In the genomic region with DNA sequence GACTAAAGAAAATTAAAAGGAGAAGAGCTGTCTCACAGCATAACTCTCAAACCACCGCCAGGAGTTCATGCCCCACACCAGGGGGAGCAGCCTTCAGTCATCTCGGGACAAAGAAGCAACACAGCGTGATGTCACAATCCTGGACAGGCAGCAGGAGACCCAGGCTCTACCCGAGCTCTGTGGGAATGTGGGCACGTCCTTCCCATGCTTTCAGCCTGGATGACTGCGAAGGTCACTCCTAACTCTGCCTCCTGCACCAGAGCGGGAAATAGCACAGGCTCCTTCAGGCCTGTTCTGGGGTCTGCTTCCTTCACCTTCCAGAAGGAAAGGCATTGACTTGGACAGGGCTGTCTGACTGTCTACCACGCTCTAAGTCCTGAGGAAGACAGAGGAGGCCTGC, we compare ENCODE assay signal across 10 cellular contexts. TPM values are rescaled to one million over a fixed set of nuclear protein-coding genes. Genes with fewer than 3 reads are reported as not detected.
DNase-seq lines count a peak whose midpoint lies in the region; TF ChIP-seq lines count a peak whose summit lies in the region.
"Had no signal": no experiment of that assay in that cellular context is flagged by ENCODE, and none has a peak within 500 bp of the region (broad histone marks: within the 10 kb centered on the region; RNA-seq: fewer than 3 reads in every experiment).

No MANE protein-coding gene starts in this region.

- H3K9me3 Mint-ChIP-seq in chondrocyte (ENCODE audit: low read depth) = no peaks in the 10 kb centered on the region
- no peaks in the 10 kb centered on the region for H3K9me3 Mint-ChIP-seq in neural crest cell
- H3K9me3 Mint-ChIP-seq: naive B cell had no signal

- peaks cover 13% of the 10 kb centered on the region for H3K4me1 Mint-ChIP-seq in chondrocyte (ENCODE audit: low read depth)
- peaks cover 8% of the 10 kb centered on the region for H3K4me1 Mint-ChIP-seq in neural crest cell
- H3K4me1 Mint-ChIP-seq: naive B cell had no signal

- H3K36me3 Mint-ChIP-seq in chondrocyte (ENCODE audit: low read depth) (no peaks in the 10 kb centered on the region), neural crest cell (ENCODE audit: low read depth) (no peaks in the 10 kb centered on the region)
- H3K36me3 Mint-ChIP-seq: naive B cell had no signal

- DNase-seq in EH (ENCODE audit: low read depth) = peak; percentile 81
- DNase-seq in NCI-H2227 treated with DMSO at 0.1 percent for 48 hours (lab: John Stamatoyannopoulos, UW) = peak; percentile 11
- DNase-seq in chondrocyte (ENCODE audit: low spot score) = no peak
- DNase-seq in neural crest cell (ENCODE audit: low read depth, low spot score) = peak; percentile 35
- DNase-seq in midbrain (lab: John Stamatoyannopoulos, UW) = no peak
- no peak for DNase-seq in NCI-H1092 treated with DMSO at 0.1 percent for 48 hours (lab: John Stamatoyannopoulos, UW)
- DNase-seq in T-helper 2 cell = no peak
- no peak for DNase-seq in inferior parietal cortex (ENCODE audit: extremely low spot score)
- DNase-seq: naive B cell; stimulated activated CD4-positive, alpha-beta T cell treated with anti-CD3 and anti-CD28 coated beads, Interleukin-2, amount 100 ng/mL, for 48 hours had no signal

- no peak overlapping the region for H3K4me3 Mint-ChIP-seq in chondrocyte (ENCODE audit: unreplicated experiment)
- no peak overlapping the region for H3K4me3 Mint-ChIP-seq in neural crest cell
- H3K4me3 Mint-ChIP-seq: naive B cell had no signal

- H3K27me3 Mint-ChIP-seq in chondrocyte (ENCODE audit: low read depth) (no peaks in the 10 kb centered on the region), neural crest cell (ENCODE audit: low read depth) (no peaks in the 10 kb centered on the region)

- H3K27ac Mint-ChIP-seq in chondrocyte (ENCODE audit: unreplicated experiment) = no peak overlapping the region
- H3K27ac Mint-ChIP-seq in neural crest cell (ENCODE audit: unreplicated experiment) = peak overlapping the region; percentile 29
- H3K27ac Mint-ChIP-seq: naive B cell had no signal

- TF ChIP-seq CTCF in chondrocyte (IDR thresholded peaks at IDR 0.05) = peak; percentile 66
- no peak for TF ChIP-seq CTCF in neural crest cell (conservative IDR thresholded peaks at IDR 0.05)

RNA-seq across cellular contexts. Expression of a gene that starts 31.3 kb away (rescaled TPM):
- total RNA-seq in chondrocyte = not detected in 3 replicates
- total RNA-seq in neural crest cell = not detected in 2 replicates

Comparison
In these comparisons a context has a peak if more than half of its experiments do, and no peak if none do; other contexts are left out.
1. DNase-seq: peak in EH (single experiment), NCI-H2227 treated with DMSO at 0.1 percent for 48 hours (single experiment) and neural crest cell (single experiment); none in chondrocyte (single experiment), midbrain (single experiment), NCI-H1092 treated with DMSO at 0.1 percent for 48 hours (single experiment), T-helper 2 cell (0 of 5) and inferior parietal cortex (single experiment).